ENCODE assay signal across 8 cellular contexts in genomic region chr12:56156464-56157200, GRCh38. TPM values are rescaled to one million over a fixed set of nuclear protein-coding genes. Genes with fewer than 3 reads are reported as not detected.
DNase-seq lines count a peak whose midpoint lies in the region; ATAC-seq, FAIRE-seq and TF ChIP-seq lines count a peak whose summit lies in the region.
"Not testable (repeated sequence)": the region's sequence is repeated elsewhere in the genome, so short reads cannot be mapped to it uniquely, and the experiment has no call there.

No MANE protein-coding gene starts in this region.

- H2AFZ ChIP-seq in astrocyte (ENCODE audit: low read depth, low read length): peak overlapping the region; percentile 43

- H3K9me3 Mint-ChIP-seq in CD4-positive, alpha-beta T cell; astrocyte (ENCODE audit: unreplicated experiment); osteocyte (ENCODE audit: unreplicated experiment): not testable (repeated sequence)

- H3K36me3 Mint-ChIP-seq in CD4-positive, alpha-beta T cell (ENCODE audit: low read depth): peaks cover 39% of the 10 kb centered on the region
- H3K36me3 Mint-ChIP-seq in astrocyte (ENCODE audit: low read depth, unreplicated experiment) (peaks cover 38% of the 10 kb centered on the region), osteocyte (ENCODE audit: unreplicated experiment) (peaks cover 34% of the 10 kb centered on the region)

- H3K36me3 ChIP-seq in HUES6 (ENCODE audit: control insufficient read depth, insufficient read depth, low read length) (peaks cover 40% of the 10 kb centered on the region), astrocyte (ENCODE audit: insufficient read depth, low read length) (peaks cover 28% of the 10 kb centered on the region), esophagus (ENCODE audit: control insufficient read depth in 2 of 2, insufficient read depth in 2 of 2, low read length in 1 of 2) (peaks cover 7 to 20% of the 10 kb centered on the region in 2 donors), left lung (peaks cover 0 to 23% of the 10 kb centered on the region in 2 donors), thoracic aorta (peaks cover 22% of the 10 kb centered on the region)

- H3K4me3 ChIP-seq in HUES6 (ENCODE audit: low read depth, low read length) (peak overlapping the region; percentile 88), astrocyte (ENCODE audit: insufficient read depth, low read depth, low read length) (peak overlapping the region; percentile 64), left lung (peak overlapping the region; percentile 47 to 88), thoracic aorta (peak overlapping the region; percentile 81)
- H3K4me3 ChIP-seq in esophagus (ENCODE audit: low read depth in 1 of 2, low read length in 2 of 2): not testable (repeated sequence)

- H3K4me2 ChIP-seq in astrocyte (ENCODE audit: low read length): peak overlapping the region; percentile 99

- H3K27me3 Mint-ChIP-seq in CD4-positive, alpha-beta T cell; astrocyte (ENCODE audit: low read depth, unreplicated experiment); osteocyte (ENCODE audit: unreplicated experiment): not testable (repeated sequence)

- ATAC-seq in CD4-positive, alpha-beta T cell (ENCODE audit: poor library complexity); left lung; thoracic aorta (ENCODE audit: insufficient number of reproducible peaks, low FRiP score, low read depth): not testable (repeated sequence)

- intact Hi-C loops in CD4-positive, alpha-beta T cell (cut with DNase I, micrococcal nuclease): loop anchor here in 1 of 2 experiments (1.0 kb wide), 1 partner anchor 30 kb away; no protein-coding TSS in a partner anchor
- intact Hi-C loops in left lung (cut with DNase I): not testable (repeated sequence)

- not testable (repeated sequence) for FAIRE-seq in astrocyte (lab: Jason Lieb, UNC)

- H3K4me3 Mint-ChIP-seq in CD4-positive, alpha-beta T cell: peak overlapping the region; percentile 96
- H3K4me3 Mint-ChIP-seq in astrocyte (ENCODE audit: unreplicated experiment) (peak overlapping the region; percentile 91), osteocyte (ENCODE audit: unreplicated experiment) (peak overlapping the region; percentile 95)

- CTCF ChIA-PET in CD4-positive, alpha-beta T cell (lab: Charles Lee): interaction anchor here (1.4 kb wide), 1 partner anchor 31 kb away, joined by 10 read pairs; no protein-coding TSS in a partner anchor

- TF ChIP-seq CTCF in CD4-positive, alpha-beta T cell (IDR thresholded peaks at IDR 0.05); VCaP (conservative IDR thresholded peaks at IDR 0.05); astrocyte (IDR thresholded peaks at IDR 0.05; ENCODE audit: insufficient read depth, low read depth, low read length); left lung (IDR thresholded peaks at IDR 0.05); osteocyte (IDR thresholded peaks at IDR 0.05); thoracic aorta (IDR thresholded peaks at IDR 0.05): not testable (repeated sequence)

- peaks cover 36% of the 10 kb centered on the region for H3K4me1 ChIP-seq in HUES6 (ENCODE audit: control insufficient read depth, insufficient read depth, low read length)
- peaks cover 41% of the 10 kb centered on the region for H3K4me1 ChIP-seq in astrocyte (ENCODE audit: insufficient read depth, low read length)
- peaks cover 5 to 11% of the 10 kb centered on the region in 2 donors for H3K4me1 ChIP-seq in esophagus (ENCODE audit: control insufficient read depth in 2 of 2, insufficient read depth in 2 of 2, low read length in 1 of 2)
- peaks cover 21 to 45% of the 10 kb centered on the region in 2 donors for H3K4me1 ChIP-seq in left lung
- peaks cover 23 to 45% of the 10 kb centered on the region in 2 donors for H3K4me1 ChIP-seq in thoracic aorta (ENCODE audit: control insufficient read depth in 1 of 2, low read depth in 2 of 2)

- peaks cover 34% of the 10 kb centered on the region for H4K20me1 ChIP-seq in astrocyte (ENCODE audit: insufficient read depth, low read length)

- WGBS in esophagus, 2 donors: 85 to 90% methylated on average over 21 of the region's 21 CpGs

- H3K9ac ChIP-seq in HUES6 (ENCODE audit: low read length): not testable (repeated sequence)
- H3K9ac ChIP-seq in astrocyte (ENCODE audit: low read length): peak overlapping the region; percentile 81

- not testable (repeated sequence) for H3K9me3 ChIP-seq in CD4-positive, alpha-beta T cell (ENCODE audit: control insufficient read depth, low read length); HUES6 (ENCODE audit: control insufficient read depth, insufficient read depth, low read depth, low read length); astrocyte (ENCODE audit: insufficient read depth, low read depth, low read length); esophagus (ENCODE audit: control insufficient read depth in 2 of 2, insufficient read depth in 1 of 2, low read depth in 1 of 2, low read length in 1 of 2); left lung; thoracic aorta

- H3K79me2 ChIP-seq in astrocyte (ENCODE audit: insufficient read depth, low read length): peaks cover 56% of the 10 kb centered on the region

- DNase-seq in CD4-positive, alpha-beta T cell; astrocyte (ENCODE audit: low read depth); left lung; osteocyte (ENCODE audit: extremely low spot score, unreplicated experiment); thoracic aorta (ENCODE audit: low spot score): not testable (repeated sequence)

- peaks cover 50% of the 10 kb centered on the region for H3K4me1 Mint-ChIP-seq in CD4-positive, alpha-beta T cell (ENCODE audit: low read depth)
- H3K4me1 Mint-ChIP-seq in astrocyte (ENCODE audit: low read depth, unreplicated experiment) (peaks cover 14% of the 10 kb centered on the region), osteocyte (ENCODE audit: unreplicated experiment) (peaks cover 63% of the 10 kb centered on the region)

- POLR2A ChIA-PET in CD4-positive, alpha-beta T cell (lab: Charles Lee): interaction anchor here (0.7 to 0.8 kb wide), 3 partner anchors 29 to 932 kb away, joined by 3 to 4 read pairs (median 3); partner anchors contain the start of genes ESYT1 and NAB2

- peak overlapping the region; percentile 92 for H3K27ac Mint-ChIP-seq in CD4-positive, alpha-beta T cell
- H3K27ac Mint-ChIP-seq in astrocyte (ENCODE audit: unreplicated experiment) (peak overlapping the region; percentile 96), osteocyte (ENCODE audit: unreplicated experiment) (peak overlapping the region; percentile 98)

- not testable (repeated sequence) for H3K27me3 ChIP-seq in CD4-positive, alpha-beta T cell (ENCODE audit: control insufficient read depth, insufficient read depth, low read length); HUES6 (ENCODE audit: control insufficient read depth, insufficient read depth, low read length); astrocyte (ENCODE audit: insufficient read depth, low read length); esophagus (ENCODE audit: control insufficient read depth in 1 of 2, insufficient read depth in 2 of 2, low read length in 2 of 2); left lung; thoracic aorta (replicated peaks; ENCODE audit: insufficient read depth)

- H3K27ac ChIP-seq in CD4-positive, alpha-beta T cell (ENCODE audit: low read depth, low read length): peak overlapping the region; percentile 60
- H3K27ac ChIP-seq in HUES6 (ENCODE audit: low read depth, low read length) (peak overlapping the region; percentile 79; the same call in 1 of the 2 replicates), VCaP (peak overlapping the region; percentile 94), astrocyte (ENCODE audit: low read depth, low read length) (peak overlapping the region; percentile 73), esophagus (ENCODE audit: low read depth in 2 of 2, low read length in 1 of 2) (peak overlapping the region; percentile 95 to 97), left lung (peak overlapping the region; percentile 94 to 97), thoracic aorta (peak overlapping the region; percentile 83 to 85)

RNA-seq across cellular contexts. Expression of gene MYL6, which starts 1.5 kb away (rescaled TPM):
- 100 to 1,000 TPM; 670 to 673 TPM for total RNA-seq in CD4-positive, alpha-beta T cell
- total RNA-seq in astrocyte (2,485 and 2,685 TPM in 2 replicates), left lung (1,000 to 10,000 TPM; 1,768 to 1,773 TPM), osteocyte (1,490 and 1,549 TPM in 2 replicates), thoracic aorta (1,000 to 10,000 TPM; 1,762 to 3,064 TPM)
- 1,000 to 10,000 TPM; 1,769 to 2,908 TPM for polyA plus RNA-seq in esophagus

RNA-seq across cellular contexts. Expression of gene MYL6B, which starts 4.2 kb away (rescaled TPM):
- 1 to 10 TPM; 6.2 to 6.4 TPM for total RNA-seq in CD4-positive, alpha-beta T cell
- total RNA-seq in astrocyte (110 and 118 TPM in 2 replicates), left lung (10 to 100 TPM; 32.6 to 43.1 TPM), osteocyte (123 and 139 TPM in 2 replicates), thoracic aorta (10 to 100 TPM; 17.1 to 19.1 TPM)
- polyA plus RNA-seq in esophagus: 10 to 100 TPM; 57.3 to 57.7 TPM

RNA-seq across cellular contexts. Expression of gene ESYT1, which starts 28.6 kb away (rescaled TPM):
- 10 to 100 TPM; 88.5 to 90.3 TPM for total RNA-seq in CD4-positive, alpha-beta T cell
- total RNA-seq in astrocyte (138 and 142 TPM in 2 replicates), left lung (100 to 1,000 TPM; 102 to 116 TPM), osteocyte (127 and 142 TPM in 2 replicates), thoracic aorta (100 to 1,000 TPM; 113 to 128 TPM)
- polyA plus RNA-seq in esophagus: 10 to 100 TPM; 15.6 to 36.6 TPM

RNA-seq across cellular contexts. Expression of gene SMARCC2, which starts 32.7 kb away (rescaled TPM):
- total RNA-seq in CD4-positive, alpha-beta T cell: 100 to 1,000 TPM; 104 to 109 TPM
- total RNA-seq in astrocyte (57.5 and 57.6 TPM in 2 replicates), left lung (10 to 100 TPM; 84.3 to 84.9 TPM), osteocyte (122 and 128 TPM in 2 replicates), thoracic aorta (100 to 1,000 TPM in 1 of 2 donors, 10 to 100 TPM in 1; 68.6 to 109 TPM)
- polyA plus RNA-seq in esophagus: 10 to 100 TPM; 21.4 to 31.4 TPM

RNA-seq across cellular contexts. Expression of gene ZC3H10, which starts 38.6 kb away (rescaled TPM):
- total RNA-seq in CD4-positive, alpha-beta T cell: 1 to 10 TPM; 6.3 to 8.9 TPM
- total RNA-seq in astrocyte (4.1 and 4.2 TPM in 2 replicates), left lung (1 to 10 TPM; 6.0 to 8.7 TPM), osteocyte (10.5 and 11.8 TPM in 2 replicates), thoracic aorta (1 to 10 TPM; 4.1 to 7.1 TPM)
- polyA plus RNA-seq in esophagus: 1 to 10 TPM; 1.4 to 2.2 TPM
